Comparison of ENCODE assay signal across 34 cellular contexts in genomic region chr21:28385845-28386244, GRCh38.
"Had no signal": no experiment of that assay in that cellular context is flagged by ENCODE, and none has a peak within 500 bp of the region (broad histone marks: within the 10 kb centered on the region; RNA-seq: fewer than 3 reads in every experiment).

No MANE protein-coding gene starts in this region.

- H3K4me1 ChIP-seq: adrenal gland, ascending aorta, body of pancreas, breast epithelium had no signal

- H3K27ac ChIP-seq: adrenal gland, ascending aorta, body of pancreas, brain microvascular endothelial cell, breast epithelium, cardiac muscle cell had no signal

- ATAC-seq: activated naive CD4-positive, alpha-beta T cell treated with anti-CD3 and anti-CD28 coated beads, Interleukin-2, amount 50 U/mL, for 72 hours; activated naive CD8-positive, alpha-beta T cell treated with anti-CD3 and anti-CD28 coated beads, Interleukin-2, amount 50 U/mL, for 24 hours; activated T-cell treated with anti-CD3 and anti-CD28 coated beads, Interleukin-2, amount 50 U/mL, for 4 hours; activated T-cell treated with anti-CD3 and anti-CD28 coated beads, Interleukin-2, amount 50 U/mL, for 72 hours; activated T-helper 17 cell treated with anti-CD3 and anti-CD28 coated beads, Interleukin-2, amount 50 U/mL, for 72 hours; body of pancreas had no signal

- FAIRE-seq: astrocyte, bronchial epithelial cell had no signal

- H3K36me3 ChIP-seq: adrenal gland, ascending aorta, brain microvascular endothelial cell, breast epithelium, cardiac muscle cell had no signal

- DNase-seq: activated effector memory CD4-positive, alpha-beta T cell treated with anti-CD3 and anti-CD28 coated beads, Interleukin-2, amount 50 U/mL, for 16 hours; activated effector memory CD4-positive, alpha-beta T cell treated with Interleukin-2 at 50 U/mL for 16 hours; activated gamma-delta T cell; activated gamma-delta T cell treated with Interleukin-2 at 50 U/mL for 16 hours; activated naive CD4-positive, alpha-beta T cell; activated naive CD4-positive, alpha-beta T cell treated with anti-CD3 and anti-CD28 coated beads for 36 hours; activated naive CD4-positive, alpha-beta T cell treated with anti-CD3 and anti-CD28 coated beads, Interleukin-2, amount 10 ng/mL, durations not matched to agents 7 days and 5 days; activated naive CD4-positive, alpha-beta T cell treated with anti-CD3 and anti-CD28 coated beads, Interleukin-2, amount 50 U/mL, for 16 hours; activated naive CD4-positive, alpha-beta T cell treated with Interleukin-2 at 50 U/mL for 16 hours; activated naive CD8-positive, alpha-beta T cell treated with anti-CD3 and anti-CD28 coated beads for 36 hours; activated naive CD8-positive, alpha-beta T cell treated with anti-CD3 and anti-CD28 coated beads, Interleukin-2, amount 10 ng/mL, durations not matched to agents 7 days and 5 days; activated naive CD8-positive, alpha-beta T cell treated with anti-CD3 and anti-CD28 coated beads, Interleukin-2, amount 50 U/mL, for 24 hours; activated T-cell treated with anti-CD3 and anti-CD28 coated beads for 4 hours; activated T-cell treated with anti-CD3 and anti-CD28 coated beads, Interleukin-2, amount 50 U/mL, for 1 hour; activated T-cell treated with anti-CD3 and anti-CD28 coated beads, Interleukin-2, amount 50 U/mL, for 24 hours; activated T-cell treated with anti-CD3 and anti-CD28 coated beads, Interleukin-2, amount 50 U/mL, for 4 hours; activated T-cell treated with anti-CD3 and anti-CD28 coated beads, Interleukin-2, amount 50 U/mL, for 48 hours; activated T-cell treated with anti-CD3 and anti-CD28 coated beads, Interleukin-2, amount 50 U/mL, for 72 hours; adrenal gland; amniotic stem cell; amygdala; anterior cingulate cortex; aorta; body of pancreas; brain microvascular endothelial cell; caudate nucleus; central memory CD4-positive, alpha-beta T cell had no signal

- H3K27me3 ChIP-seq: adrenal gland, ascending aorta, body of pancreas, brain microvascular endothelial cell, breast epithelium, cardiac muscle cell had no signal

- H3K4me3 ChIP-seq: adrenal gland, ascending aorta, body of pancreas, breast epithelium, cardiac muscle cell had no signal

- H3K9me3 ChIP-seq: adrenal gland, ascending aorta, body of pancreas, breast epithelium had no signal
